In genomic region chr11:1036303-1036923, GRCh38 we compare ENCODE assay signal across 22 cellular contexts. TPM values are rescaled to one million over a fixed set of nuclear protein-coding genes. Genes with fewer than 3 reads are reported as not detected.
A peak's percentile ranks its signal among the peaks of the same experiment; 100 is the strongest.
DNase-seq lines count a peak whose midpoint lies in the region; ATAC-seq, FAIRE-seq and TF ChIP-seq lines count a peak whose summit lies in the region.
"Had no signal": no experiment of that assay in that cellular context is flagged by ENCODE, and none has a peak within 500 bp of the region (broad histone marks: within the 10 kb centered on the region; RNA-seq: fewer than 3 reads in every experiment).

MUC6 (minus strand) TSS chr11:1036718; CDS start chr11:1036655, 63 bp downstream.

- ATAC-seq in K562 (peak; percentile 63), GM21360 (IDR thresholded peaks at IDR 0.05; ENCODE audit: unreplicated experiment) (no peak)

- 3% methylated on average over 33 of the region's 42 CpGs for WGBS in K562 (ENCODE audit: insufficient coverage, low coverage, missing lambda C conversion rate)

- H3K27me3 ChIP-seq in K562 (ENCODE audit: control insufficient read depth in 2 of 2, insufficient read depth in 2 of 2, low read length in 2 of 2) (peaks cover 9 to 53% of the 10 kb centered on the region in 2 experiments; a peak in 4 of 5 replicates), MM.1S (replicated peaks; ENCODE audit: insufficient read depth, low read length) (peaks cover 91% of the 10 kb centered on the region)

- no peak for TF ChIP-seq CTCF in K562 (IDR thresholded peaks at IDR 0.05 in 2 of 3, conservative IDR thresholded peaks at IDR 0.05 in 1 of 3; ENCODE audit: insufficient read depth in 2 of 3, low read depth in 1 of 3, low read length in 3 of 3)
- no peak for TF ChIP-seq CTCF in MM.1S (IDR thresholded peaks at IDR 0.05; ENCODE audit: low read length)

- H3K9me3 ChIP-seq in K562 (replicated peaks; ENCODE audit: control insufficient read depth, insufficient read depth, low read depth, low read length) (no peaks in the 10 kb centered on the region), MM.1S (replicated peaks; ENCODE audit: insufficient read depth, low read length) (no peaks in the 10 kb centered on the region)
- H3K9me3 ChIP-seq: A549 had no signal

- no peak for TF ChIP-seq POLR2A in K562 (conservative IDR thresholded peaks at IDR 0.05)

- no peaks in the 10 kb centered on the region for H3K79me2 ChIP-seq in K562 (ENCODE audit: control insufficient read depth, insufficient read depth, low read length)
- no peaks in the 10 kb centered on the region for H3K79me2 ChIP-seq in MM.1S (ENCODE audit: low read length)

- H3K27ac ChIP-seq in K562 (ENCODE audit: extremely low read depth, low read depth, low read length) (no peak within 1 kb of the TSS), MM.1S (ENCODE audit: low read length) (no peak within 1 kb of the TSS)
- H3K27ac ChIP-seq: A549, HL-60, SK-N-MC had no signal

- CTCF ChIA-PET in K562 (lab: Yijun Ruan, JAX; ENCODE audit: low intra/inter-chr PET ratio), result no interaction called here

- TF ChIP-seq EP300 in Ishikawa (IDR thresholded peaks at IDR 0.05; ENCODE audit: borderline replicate concordance) (no peak), K562 (IDR thresholded peaks at IDR 0.05; ENCODE audit: low read length) (no peak)

- TF ChIP-seq RAD21 in Ishikawa (IDR thresholded peaks at IDR 0.05; ENCODE audit: low read depth), result no peak
- no peak for TF ChIP-seq RAD21 in K562 (CRISPR knock-in tag; conservative IDR thresholded peaks at IDR 0.05 in 1 of 2, IDR thresholded peaks at IDR 0.05 in 1 of 2)

- intact Hi-C loops in K562 (cut with micrococcal nuclease), result no loop called here

- H3K9me2 ChIP-seq in MM.1S (replicated peaks; ENCODE audit: insufficient read depth, low read length), result no peaks in the 10 kb centered on the region

- BruUV-seq in K562 (replicated peaks; lab: Mats Ljungman, UMichigan), result no TSS peak

- no peak within 1 kb of the TSS for H3K9ac ChIP-seq in K562 (ENCODE audit: insufficient read depth in 1 of 2, low read depth in 2 of 2, low read length in 2 of 2)
- no peak within 1 kb of the TSS for H3K9ac ChIP-seq in MM.1S (ENCODE audit: low read length)

- no peak within 1 kb of the TSS for H3K4me3 ChIP-seq in K562
- H3K4me3 ChIP-seq in MM.1S (ENCODE audit: low read length), result no peak within 1 kb of the TSS
- H3K4me3 ChIP-seq: A549, SK-N-MC had no signal

- FAIRE-seq in K562 (lab: Jason Lieb, UNC), result no peak
- FAIRE-seq: A549, GM12892 had no signal

- no peaks in the 10 kb centered on the region for H3F3A ChIP-seq in MM.1S (ENCODE audit: insufficient read depth, low read length)

- H3K9me1 ChIP-seq in K562 (ENCODE audit: control insufficient read depth, insufficient read depth, low read length), result no peaks in the 10 kb centered on the region

- H4K20me1 ChIP-seq in K562 (replicated peaks; ENCODE audit: control insufficient read depth, insufficient read depth, low read length) (peaks cover 19% of the 10 kb centered on the region; the same call in 1 of the 2 replicates), MM.1S (ENCODE audit: insufficient read depth, low read length) (no peaks in the 10 kb centered on the region)

- H2AFZ ChIP-seq in K562 (ENCODE audit: low read depth, low read length) (no peak within 1 kb of the TSS), MM.1S (ENCODE audit: low read length) (no peak within 1 kb of the TSS)

- in situ Hi-C loops in K562 (cut with MboI), result no loop called here

- peaks cover 0 to 67% of the 10 kb centered on the region in 2 experiments; a peak in 2 of 5 replicates for H3K4me1 ChIP-seq in K562 (replicated peaks in 1 of 2; ENCODE audit: control insufficient read depth in 2 of 2, insufficient read depth in 2 of 2, low read length in 2 of 2)
- no peaks in the 10 kb centered on the region for H3K4me1 ChIP-seq in MM.1S (ENCODE audit: low read length)

- H3K36me3 ChIP-seq in K562 (ENCODE audit: control insufficient read depth, insufficient read depth, low read length), result no peaks in the 10 kb centered on the region
- H3K36me3 ChIP-seq in MM.1S (replicated peaks; ENCODE audit: insufficient read depth, low read length), result no peaks in the 10 kb centered on the region

- H3K4me2 ChIP-seq in K562 (ENCODE audit: insufficient read depth, low read length), result no peak within 1 kb of the TSS
- H3K4me2 ChIP-seq in MM.1S (ENCODE audit: low read depth, low read length), result no peak within 1 kb of the TSS
- H3K4me2 ChIP-seq: A549 had no signal

- peak; percentile 16 for DNase-seq in NCI-H748 (lab: John Stamatoyannopoulos, UW; ENCODE audit: unreplicated experiment)
- no peak for DNase-seq in NCI-H748 treated with DMSO at 0.1 percent for 48 hours (lab: John Stamatoyannopoulos, UW)
- peak in 1 of 4 experiments; percentile 18 for DNase-seq in K562 (ENCODE audit: extremely low read depth in 1 of 4, low spot score in 3 of 4)
- DNase-seq in retina, result peak; percentile 50
- no peak for DNase-seq in NCI-H1048 (lab: John Stamatoyannopoulos, UW)
- no peak for DNase-seq in MM.1S
- DNase-seq: Calu3, DND-41, GDM1, GOT3, HFFc6, Kasumi-1, NCI-H1436 treated with DMSO at 0.1 percent for 48 hours had no signal

- POLR2A ChIA-PET in K562 (lab: Yijun Ruan, JAX), result no interaction called here

TF ChIP-seq in Ishikawa, 13 proteins besides CTCF, POLR2A, EP300 and RAD21:
- TF ChIP-seq CEBPB (IDR thresholded peaks at IDR 0.05), result no peak
- TF ChIP-seq USF1 (IDR thresholded peaks at IDR 0.05), result no peak
- TF ChIP-seq TEAD4 (IDR thresholded peaks at IDR 0.05), result no peak
- TF ChIP-seq YY1 (IDR thresholded peaks at IDR 0.05; ENCODE audit: low read depth), result no peak
- TF ChIP-seq ZBTB7A (IDR thresholded peaks at IDR 0.05; ENCODE audit: low read depth), result 0 out of 2 replicates have a peak, but pooled peaks have one; percentile 65

TF ChIP-seq in K562, 482 proteins besides CTCF, POLR2A, EP300 and RAD21:
- TF ChIP-seq TRIM24 (IDR thresholded peaks at IDR 0.05) (no peak), CREB3L1 (IDR thresholded peaks at IDR 0.05; ENCODE audit: borderline replicate concordance, low read depth) (no peak), PCBP1 (IDR thresholded peaks at IDR 0.05; ENCODE audit: low read depth, low read length, poor library complexity, severe bottlenecking) (peak; percentile 23)

RNA-seq across cellular contexts. Expression of gene MUC6, which starts in this region (rescaled TPM):
- not detected in 2 replicates for total RNA-seq in K562 (2011; cell fraction: chromatin; rRNA removed; ENCODE audit: low replicate concordance)
- not detected in 2 replicates for total RNA-seq in K562 (2011; cell fraction: nucleolus; rRNA removed)
- not detected in 2 replicates for total RNA-seq in K562 (2011; cell fraction: nucleoplasm; rRNA removed)
- not detected in 2 replicates for total RNA-seq in K562 (2014; rRNA removed)
- total RNA-seq in K562 (2014; rRNA removed; fragmentation: Illumina TruSeq; extraction: Trizol), result not detected in 2 replicates
- not detected in 2 replicates for total RNA-seq in K562 (2015; rRNA removed; fragmentation: Illumina TruSeq; extraction: Trizol)
- total RNA-seq in K562 (2021), result 0.16 TPM in 1 of 2 replicates, not detected in the other
- not detected in 2 replicates for polyA plus RNA-seq in K562 (2011; rRNA removed)
- not detected in 2 replicates for polyA plus RNA-seq in K562 (2011; cell fraction: cytosol; rRNA removed)
- not detected in 2 replicates for polyA plus RNA-seq in K562 (2011; cell fraction: nucleus; rRNA removed)
- 0.03 and 0.06 TPM in 2 replicates for polyA plus RNA-seq in K562 (2012)
- not detected in 2 replicates for polyA plus RNA-seq in K562 (2014; fragmentation: Illumina TruSeq; extraction: Trizol)
- polyA plus RNA-seq in K562 (2014; fragmentation: Nextera tagmentation; extraction: Ambion mirVana), result not detected
- polyA plus RNA-seq in K562 (2014; rRNA removed), result 0.01 TPM in 1 of 2 replicates, not detected in the other
- not detected in 2 replicates for polyA minus RNA-seq in K562 (2011; rRNA and poly(A)+ RNA removed)
- not detected in 2 replicates for polyA minus RNA-seq in K562 (2011; cell fraction: cytosol; rRNA and poly(A)+ RNA removed)
- polyA minus RNA-seq in K562 (2011; cell fraction: nucleus; rRNA and poly(A)+ RNA removed), result not detected in 2 replicates
- total RNA-seq: HFFc6; NCI-H460; OCI-LY7; T-helper 1 cell treated with Interleukin-12 subunit alpha and Interleukin-12 subunit beta and Interleukin-4 antibody, amounts not matched to agents 30 ng/mL and 1 ng/mL, for 36 hours had no signal
- polyA plus RNA-seq: A549 had no signal

Comparison
In these comparisons a context has a peak if more than half of its experiments do, and no peak if none do; other contexts are left out.
1. DNase-seq: peak in NCI-H748 (single experiment) and retina (single experiment); none in NCI-H748 treated with DMSO at 0.1 percent for 48 hours (single experiment), NCI-H1048 (single experiment) and MM.1S (single experiment).
2. Peak in ATAC-seq in K562; RNA of the gene not detected or under 1 TPM.